Comparison of ENCODE assay signal across 28 cellular contexts in genomic region chr2:107811982-107812381, GRCh38.
"Had no signal": no experiment of that assay in that cellular context is flagged by ENCODE, and none has a peak within 500 bp of the region (broad histone marks: within the 10 kb centered on the region; RNA-seq: fewer than 3 reads in every experiment).

No MANE protein-coding gene starts in this region.

- FAIRE-seq: astrocyte, bronchial epithelial cell had no signal

- H3K27ac ChIP-seq: brain microvascular endothelial cell, coronary artery, dorsolateral prefrontal cortex, esophagus muscularis mucosa, foreskin keratinocyte, gastrocnemius medialis, heart left ventricle had no signal

- DNase-seq: activated CD4-positive, alpha-beta memory T cell treated with anti-CD3 and anti-CD28 coated beads for 36 hours; activated CD4-positive, alpha-beta T cell treated with anti-CD3 and anti-CD28 coated beads for 36 hours; activated CD4-positive, alpha-beta T cell treated with anti-CD3 and anti-CD28 coated beads, Interleukin-2, amount 10 ng/mL, durations not matched to agents 24 days and 14 days; activated CD4-positive, CD25-positive, alpha-beta regulatory T cell; activated CD4-positive, CD25-positive, alpha-beta regulatory T cell treated with anti-CD3 and anti-CD28 coated beads, Interleukin-2, amount 50 U/mL, for 72 hours; activated CD8-positive, alpha-beta memory T cell treated with anti-CD3 and anti-CD28 coated beads, Interleukin-2, amount 10 ng/mL, durations not matched to agents 7 days and 5 days; activated CD8-positive, alpha-beta memory T cell treated with anti-CD3 and anti-CD28 coated beads, Interleukin-2, amount 50 U/mL, for 4 hours; activated CD8-positive, alpha-beta T cell treated with anti-CD3 and anti-CD28 coated beads, Interleukin-2, amount 10 ng/mL, durations not matched to agents 7 days and 5 days; activated effector memory CD4-positive, alpha-beta T cell treated with Interleukin-2 at 50 U/mL for 16 hours; activated gamma-delta T cell treated with Interleukin-2 at 50 U/mL for 16 hours; activated naive CD4-positive, alpha-beta T cell treated with anti-CD3 and anti-CD28 coated beads, Interleukin-2, amount 50 U/mL, for 16 hours; activated naive CD4-positive, alpha-beta T cell treated with Interleukin-2 at 50 U/mL for 16 hours; activated T-cell treated with anti-CD3 and anti-CD28 coated beads, Interleukin-2, amount 50 U/mL, for 24 hours; amniotic stem cell; brain microvascular endothelial cell; dorsolateral prefrontal cortex; effector memory CD4-positive, alpha-beta T cell; endodermal cell; erythroblast; gastrocnemius medialis; glutamatergic neuron; heart left ventricle; T-helper 2 cell had no signal
